In the genomic region with DNA sequence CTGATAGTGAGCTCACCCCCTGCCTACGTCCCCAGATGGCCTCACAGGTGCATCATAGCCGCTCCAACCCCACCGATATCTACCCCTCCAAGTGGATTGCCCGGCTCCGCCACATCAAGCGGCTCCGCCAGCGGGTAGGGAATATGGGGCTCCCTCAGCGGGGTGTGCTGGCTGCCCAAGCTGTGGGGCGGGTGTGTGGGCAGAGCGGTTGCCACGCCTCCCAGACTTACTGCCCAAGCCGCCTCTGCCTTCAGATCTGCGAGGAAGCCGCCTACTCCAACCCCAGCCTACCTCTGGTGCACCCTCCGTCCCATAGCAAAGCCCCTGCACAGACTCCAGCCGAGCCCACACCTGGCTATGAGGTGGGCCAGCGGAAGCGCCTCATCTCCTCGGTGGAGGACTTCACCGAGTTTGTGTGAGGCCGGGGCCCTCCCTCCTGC, we compare ENCODE assay signal across 18 cellular contexts. TPM values are rescaled to one million over a fixed set of nuclear protein-coding genes. Genes with fewer than 3 reads are reported as not detected.
A peak's percentile ranks its signal among the peaks of the same experiment; 100 is the strongest.
DNase-seq lines count a peak whose midpoint lies in the region; ATAC-seq and TF ChIP-seq lines count a peak whose summit lies in the region.
"Had no signal": no experiment of that assay in that cellular context is flagged by ENCODE, and none has a peak within 500 bp of the region (broad histone marks: within the 10 kb centered on the region; RNA-seq: fewer than 3 reads in every experiment).

No MANE protein-coding gene starts in this region.

- H4K20me1 ChIP-seq in IMR-90 (ENCODE audit: insufficient read depth, low read length) = peaks cover 21% of the 10 kb centered on the region

- H3K4ac ChIP-seq in IMR-90 (ENCODE audit: low read depth, low read length) = no peak overlapping the region

- H3K4me1 ChIP-seq in breast epithelium (peaks cover 0 to under 1% of the 10 kb centered on the region in 2 donors), IMR-90 (ENCODE audit: control insufficient read depth, insufficient read depth, low read length) (no peaks in the 10 kb centered on the region)
- H3K4me1 ChIP-seq: A549 had no signal

- H4K8ac ChIP-seq in IMR-90 (ENCODE audit: low read depth in 2 of 2, low read length in 2 of 2) = no peak overlapping the region

- H3K4me3 ChIP-seq in breast epithelium = no peak overlapping the region
- H3K4me3 ChIP-seq in IMR-90 (ENCODE audit: insufficient read depth, low read depth, low read length) = no peak overlapping the region
- H3K4me3 ChIP-seq: A549 had no signal

- H2BK15ac ChIP-seq in IMR-90 (ENCODE audit: low read depth, low read length) = no peak overlapping the region

- intact Hi-C loops in MCF 10A (cut with micrococcal nuclease) (no loop called here), breast epithelium (cut with DNase I; ENCODE audit: low total_unique reads) (no loop called here), IMR-90 (cut with micrococcal nuclease) (no loop called here)

- no peak overlapping the region for H4K5ac ChIP-seq in IMR-90 (ENCODE audit: low read depth, low read length)

- H3K36me3 ChIP-seq in breast epithelium (no peaks in the 10 kb centered on the region), IMR-90 (ENCODE audit: control insufficient read depth, insufficient read depth, low read length) (peaks cover 90% of the 10 kb centered on the region)

- peaks cover 39% of the 10 kb centered on the region for H3K36me3 Mint-ChIP-seq in MCF 10A (ENCODE audit: insufficient read depth, unreplicated experiment)
- no peaks in the 10 kb centered on the region for H3K36me3 Mint-ChIP-seq in type B pancreatic cell

- H2BK120ac ChIP-seq in IMR-90 (ENCODE audit: low read depth, low read length) = no peak overlapping the region

- no peak for ATAC-seq in IMR-90 (ENCODE audit: low read depth)
- ATAC-seq: A549; CD8-positive, alpha-beta T cell; SK-N-SH treated with all-trans-retinoic acid at 6 μM for 48 hours; T-cell had no signal

- DNase-seq in MCF 10A (ENCODE audit: unreplicated experiment) (no peak), breast epithelium (ENCODE audit: low spot score in 2 of 2) (no peak), IMR-90 (no peak), cerebellar cortex (ENCODE audit: low spot score) (peak; percentile 84), type B pancreatic cell (ENCODE audit: extremely low spot score, unreplicated experiment) (no peak), AG20443 (ENCODE audit: low spot score) (no peak), CD1c-positive myeloid dendritic cell (ENCODE audit: extremely low spot score) (no peak)
- DNase-seq in stimulated activated CD4-positive, alpha-beta T cell treated with anti-CD3 and anti-CD28 coated beads, Interleukin-2, amount 100 ng/mL, for 24 hours = no peak
- DNase-seq: CD8-positive, alpha-beta T cell; KG1; NCI-H1092 treated with DMSO at 0.1 percent for 48 hours; NCI-H1436 treated with DMSO at 0.1 percent for 48 hours; NCI-H2029 treated with DMSO at 0.1 percent for 48 hours; NCI-H526 treated with DMSO at 0.1 percent for 48 hours; SIG-M5; T-cell had no signal

- no peak overlapping the region for H2AK5ac ChIP-seq in IMR-90 (ENCODE audit: low read depth, low read length)

- H2AK9ac ChIP-seq in IMR-90 (replicated peaks; ENCODE audit: low read depth, low read length, poor library complexity) = no peak overlapping the region

- H3K4me1 Mint-ChIP-seq in MCF 10A (ENCODE audit: insufficient read depth, unreplicated experiment) (peaks cover 4% of the 10 kb centered on the region), type B pancreatic cell (ENCODE audit: unreplicated experiment) (no peaks in the 10 kb centered on the region)
- H3K4me1 Mint-ChIP-seq: T-cell had no signal

- POLR2A ChIA-PET in MCF 10A (lab: Yijun Ruan, JAX) = interaction anchor here (0.6 kb wide), 1 partner anchor 136 kb away, joined by 3 read pairs; no protein-coding TSS in a partner anchor
- POLR2A ChIA-PET in IMR-90 (lab: Charles Lee; ENCODE audit: unreplicated experiment) = no interaction called here

- H3K27me3 ChIP-seq in breast epithelium (no peaks in the 10 kb centered on the region), IMR-90 (ENCODE audit: control insufficient read depth, insufficient read depth, low read length) (no peaks in the 10 kb centered on the region)

- dilution Hi-C loops in IMR-90 (cut with HindIII; ENCODE audit: low sequenced_read_pairs, unreplicated experiment) = no loop called here

- H2BK5ac ChIP-seq in IMR-90 (ENCODE audit: low read depth, low read length, poor library complexity, severe bottlenecking) = no peak overlapping the region

- H3K9me3 ChIP-seq in breast epithelium (no peaks in the 10 kb centered on the region), IMR-90 (ENCODE audit: control insufficient read depth, insufficient read depth, low read length) (no peaks in the 10 kb centered on the region)
- H3K9me3 ChIP-seq: A549 had no signal

- H3K9ac ChIP-seq in IMR-90 (ENCODE audit: low read depth, low read length) = no peak overlapping the region

- no peak overlapping the region for H3K56ac ChIP-seq in IMR-90 (ENCODE audit: extremely low read depth, insufficient read depth, low read length)

- in situ Hi-C loops in IMR-90 (cut with MboI; ENCODE audit: low sequenced_read_pairs) = no loop called here

- no peaks in the 10 kb centered on the region for H3K9me1 ChIP-seq in IMR-90 (ENCODE audit: insufficient read depth, low read length)

- TF ChIP-seq CTCF in MCF 10A (IDR thresholded peaks at IDR 0.05; ENCODE audit: unreplicated experiment) (no peak), breast epithelium (IDR thresholded peaks at IDR 0.05) (no peak), IMR-90 (conservative IDR thresholded peaks at IDR 0.05; ENCODE audit: low read depth, low read length) (no peak), type B pancreatic cell (conservative IDR thresholded peaks at IDR 0.05) (no peak)

- TF ChIP-seq POLR2A in breast epithelium (IDR thresholded peaks at IDR 0.05) (no peak), IMR-90 (IDR thresholded peaks at IDR 0.05; ENCODE audit: low read depth, low read length) (no peak)

- TF ChIP-seq RAD21 in IMR-90 (IDR thresholded peaks at IDR 0.05; ENCODE audit: low read length) = no peak

- CTCF ChIA-PET in MCF 10A (lab: Yijun Ruan, JAX) (interaction anchor here (0.6 kb wide), 1 partner anchor 13 kb away, joined by 5 read pairs; no protein-coding TSS in a partner anchor), IMR-90 (lab: Yijun Ruan, JAX) (no interaction called here)

- no peak overlapping the region for H3K14ac ChIP-seq in IMR-90 (replicated peaks; ENCODE audit: low read depth, low read length)

- H3K23ac ChIP-seq in IMR-90 (ENCODE audit: low read depth, low read length) = no peak overlapping the region

- H3K27ac Mint-ChIP-seq in MCF 10A (ENCODE audit: low read depth, unreplicated experiment) = no peak overlapping the region
- H3K27ac Mint-ChIP-seq in type B pancreatic cell = peak overlapping the region; percentile 59
- H3K27ac Mint-ChIP-seq: CD8-positive, alpha-beta T cell; T-cell had no signal

- H2AFZ ChIP-seq in IMR-90 (replicated peaks; ENCODE audit: low read length, poor library complexity) = no peak overlapping the region

- H3K4me3 Mint-ChIP-seq in MCF 10A (ENCODE audit: unreplicated experiment) = no peak overlapping the region
- H3K4me3 Mint-ChIP-seq in type B pancreatic cell = no peak overlapping the region
- H3K4me3 Mint-ChIP-seq: CD8-positive, alpha-beta T cell; T-cell had no signal

- H3K27me3 Mint-ChIP-seq in MCF 10A (ENCODE audit: insufficient read depth, unreplicated experiment) (no peaks in the 10 kb centered on the region), type B pancreatic cell (no peaks in the 10 kb centered on the region)
- H3K27me3 Mint-ChIP-seq: T-cell had no signal

- H3K79me1 ChIP-seq in IMR-90 (ENCODE audit: low read depth in 1 of 2, low read length in 2 of 2) = peaks cover 0 to 10% of the 10 kb centered on the region in 2 experiments; a peak in 1 of 4 replicates

- no peak overlapping the region for H2BK20ac ChIP-seq in IMR-90 (ENCODE audit: low read depth, low read length)

- H3K4me2 ChIP-seq in IMR-90 (ENCODE audit: low read depth, low read length) = no peak overlapping the region
- H3K4me2 ChIP-seq: A549 had no signal

- 83% methylated on average over 9 of the region's 22 CpGs; no CpG with 5 or more reads in 1 of the 2 experiments for WGBS in IMR-90 (ENCODE audit: extremely low coverage in 2 of 2, insufficient read length in 1 of 2), 2 experiments

- no peak overlapping the region for H3K27ac ChIP-seq in breast epithelium
- no peak overlapping the region for H3K27ac ChIP-seq in IMR-90 (ENCODE audit: insufficient read depth, low read length)
- H3K27ac ChIP-seq: A549 had no signal

- no peak overlapping the region for H3K18ac ChIP-seq in IMR-90 (ENCODE audit: low read depth, low read length)

- no peaks in the 10 kb centered on the region for H3K9me3 Mint-ChIP-seq in MCF 10A (ENCODE audit: unreplicated experiment)
- no peaks in the 10 kb centered on the region for H3K9me3 Mint-ChIP-seq in type B pancreatic cell
- H3K9me3 Mint-ChIP-seq: CD8-positive, alpha-beta T cell; T-cell had no signal

- BruUV-seq in MCF 10A (replicated peaks; lab: Mats Ljungman, UMichigan) (TSS peak; percentile 42), IMR-90 (replicated peaks; lab: Mats Ljungman, UMichigan) (TSS peak; percentile 55)

- no peak overlapping the region for H4K91ac ChIP-seq in IMR-90 (ENCODE audit: insufficient read depth, low read depth, low read length)

TF ChIP-seq in IMR-90, 13 proteins besides CTCF, POLR2A, EP300 and RAD21 (continues in another document):
- TF ChIP-seq BHLHE40 (IDR thresholded peaks at IDR 0.05; ENCODE audit: low read depth, low read length) = no peak

RNA-seq across cellular contexts. Expression of a gene that starts 40.4 kb away (rescaled TPM):
- total RNA-seq in MCF 10A (2022) = 99.8 and 136 TPM in 2 replicates
- total RNA-seq in breast epithelium = 10 to 100 TPM; 41.6 to 52.4 (median 48.9) TPM
- total RNA-seq in IMR-90 (2012; rRNA removed) = 22.8 and 31.4 TPM in 2 replicates
- polyA plus RNA-seq in IMR-90 (2012; rRNA removed) = 88.6 and 95.9 TPM in 2 replicates
- 51.7 and 66.3 TPM in 2 replicates for polyA plus RNA-seq in IMR-90 (2012; cell fraction: cytosol; rRNA removed)
- polyA plus RNA-seq in IMR-90 (2012; cell fraction: nucleus; rRNA removed; ENCODE audit: low replicate concordance) = 202 and 503 TPM in 2 replicates
- 131 and 208 TPM in 2 replicates for total RNA-seq in type B pancreatic cell (ENCODE audit: low replicate concordance)

RNA-seq across cellular contexts. Expression of a gene that starts 40.6 kb away (rescaled TPM):
- total RNA-seq in MCF 10A (2022) (16.4 and 17.7 TPM in 2 replicates), breast epithelium (10 to 100 TPM; 10.6 to 27.9 (median 16.1) TPM), IMR-90 (2012; rRNA removed) (22.8 and 28.1 TPM in 2 replicates), type B pancreatic cell (ENCODE audit: low replicate concordance) (18.1 and 37.6 TPM in 2 replicates)
- 28.0 and 33.3 TPM in 2 replicates for polyA plus RNA-seq in IMR-90 (2012; rRNA removed)
- polyA plus RNA-seq in IMR-90 (2012; cell fraction: cytosol; rRNA removed) = 46.3 and 54.8 TPM in 2 replicates
- 20.6 and 53.2 TPM in 2 replicates for polyA plus RNA-seq in IMR-90 (2012; cell fraction: nucleus; rRNA removed; ENCODE audit: low replicate concordance)

RNA-seq across cellular contexts. Expression of a gene that starts 47.5 kb away (rescaled TPM):
- total RNA-seq in MCF 10A (2022) = 159 and 187 TPM in 2 replicates
- total RNA-seq in breast epithelium = 100 to 1,000 TPM in 2 of 3 donors, 10 to 100 TPM in 1; 74.2 to 110 (median 107) TPM
- 7.9 and 15.6 TPM in 2 replicates for total RNA-seq in IMR-90 (2012; rRNA removed)
- 97.3 and 118 TPM in 2 replicates for polyA plus RNA-seq in IMR-90 (2012; rRNA removed)
- polyA plus RNA-seq in IMR-90 (2012; cell fraction: cytosol; rRNA removed) = 53.6 and 146 TPM in 2 replicates
- 423 and 1,655 TPM in 2 replicates for polyA plus RNA-seq in IMR-90 (2012; cell fraction: nucleus; rRNA removed; ENCODE audit: low replicate concordance)
- total RNA-seq in type B pancreatic cell (ENCODE audit: low replicate concordance) = 76.2 and 131 TPM in 2 replicates
